In genomic region chr9:107749787-107750444, GRCh38 we compare ENCODE assay signal across 1 cellular context.
A peak's percentile ranks its signal among the peaks of the same experiment; 100 is the strongest.
TF ChIP-seq lines count a peak whose summit lies in the region.

No MANE protein-coding gene starts in this region.

TF ChIP-seq in K562, 482 proteins besides CTCF, POLR2A, EP300 and RAD21 (continued from another document and continues in another):
- TF ChIP-seq HIVEP1 (CRISPR knock-in tag; IDR thresholded peaks at IDR 0.05): 0 out of 2 replicates have a peak, but pooled peaks have one; percentile 3
- TF ChIP-seq ESRRB (CRISPR knock-in tag; IDR thresholded peaks at IDR 0.05; ENCODE audit: borderline replicate concordance): no peak
- TF ChIP-seq CHAMP1 (IDR thresholded peaks at IDR 0.05): no peak
- no peak for TF ChIP-seq PTTG1 (tag; IDR thresholded peaks at IDR 0.05; ENCODE audit: low read depth)
- TF ChIP-seq RFX5 (IDR thresholded peaks at IDR 0.05; ENCODE audit: low read depth, low read length): no peak
- TF ChIP-seq ZNF41 (CRISPR knock-in tag; conservative IDR thresholded peaks at IDR 0.05): no peak
- no peak for TF ChIP-seq ADNP (tag; IDR thresholded peaks at IDR 0.05)
- TF ChIP-seq CHD7 (IDR thresholded peaks at IDR 0.05; ENCODE audit: low read depth, low read length): no peak
- TF ChIP-seq L3MBTL2 (IDR thresholded peaks at IDR 0.05): peak; percentile 78
- peak; percentile 27; the same call in 1 of the 2 replicates for TF ChIP-seq ELF2 (CRISPR knock-in tag; IDR thresholded peaks at IDR 0.05)
- no peak for TF ChIP-seq SREBF1 (IDR thresholded peaks at IDR 0.05; ENCODE audit: borderline replicate concordance, low read depth, low read length)
- peak; percentile 48; the same call in 1 of the 2 replicates for TF ChIP-seq POLR2H (tag; IDR thresholded peaks at IDR 0.05; ENCODE audit: low read depth)
- no peak for TF ChIP-seq HEY1 (CRISPR knock-in tag; IDR thresholded peaks at IDR 0.05; ENCODE audit: borderline replicate concordance)
- peak; percentile 77 for TF ChIP-seq ZSCAN32 (CRISPR knock-in tag; IDR thresholded peaks at IDR 0.05)
- TF ChIP-seq, protein P1, sequence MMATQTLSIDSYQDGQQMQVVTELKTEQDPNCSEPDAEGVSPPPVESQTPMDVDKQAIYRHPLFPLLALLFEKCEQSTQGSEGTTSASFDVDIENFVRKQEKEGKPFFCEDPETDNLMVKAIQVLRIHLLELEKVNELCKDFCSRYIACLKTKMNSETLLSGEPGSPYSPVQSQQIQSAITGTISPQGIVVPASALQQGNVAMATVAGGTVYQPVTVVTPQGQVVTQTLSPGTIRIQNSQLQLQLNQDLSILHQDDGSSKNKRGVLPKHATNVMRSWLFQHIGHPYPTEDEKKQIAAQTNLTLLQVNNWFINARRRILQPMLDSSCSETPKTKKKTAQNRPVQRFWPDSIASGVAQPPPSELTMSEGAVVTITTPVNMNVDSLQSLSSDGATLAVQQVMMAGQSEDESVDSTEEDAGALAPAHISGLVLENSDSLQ (IDR thresholded peaks at IDR 0.05): no peak
- TF ChIP-seq BCL6 (CRISPR knock-in tag; IDR thresholded peaks at IDR 0.05): no peak
- no peak for TF ChIP-seq NR2C2 (CRISPR knock-in tag; IDR thresholded peaks at IDR 0.05)
- TF ChIP-seq NR2C2 (tag; IDR thresholded peaks at IDR 0.05): peak; percentile 54; the same call in 1 of the 2 replicates
- TF ChIP-seq ETV5 (CRISPR knock-in tag; IDR thresholded peaks at IDR 0.05; ENCODE audit: low read depth): peak; percentile 69
- TF ChIP-seq ZNF695 (CRISPR knock-in tag; IDR thresholded peaks at IDR 0.05): no peak
- no peak for TF ChIP-seq SIN3A (IDR thresholded peaks at IDR 0.05; ENCODE audit: borderline replicate concordance in 2 of 2, control insufficient read depth in 1 of 2, low read depth in 2 of 2, low read length in 2 of 2)
- no peak for TF ChIP-seq KAT2B (IDR thresholded peaks at IDR 0.05; ENCODE audit: low read depth, low read length)
- TF ChIP-seq, protein P2, sequence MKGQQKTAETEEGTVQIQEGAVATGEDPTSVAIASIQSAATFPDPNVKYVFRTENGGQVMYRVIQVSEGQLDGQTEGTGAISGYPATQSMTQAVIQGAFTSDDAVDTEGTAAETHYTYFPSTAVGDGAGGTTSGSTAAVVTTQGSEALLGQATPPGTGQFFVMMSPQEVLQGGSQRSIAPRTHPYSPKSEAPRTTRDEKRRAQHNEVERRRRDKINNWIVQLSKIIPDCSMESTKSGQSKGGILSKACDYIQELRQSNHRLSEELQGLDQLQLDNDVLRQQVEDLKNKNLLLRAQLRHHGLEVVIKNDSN (CRISPR knock-in tag; IDR thresholded peaks at IDR 0.05): peak; percentile 63
- TF ChIP-seq FOSL1 (tag; conservative IDR thresholded peaks at IDR 0.05): peak; percentile 5; the same call in 1 of the 2 replicates
- no peak for TF ChIP-seq ZNF133 (CRISPR knock-in tag; IDR thresholded peaks at IDR 0.05)
- TF ChIP-seq KDM5B (IDR thresholded peaks at IDR 0.05; ENCODE audit: insufficient replicate concordance, low read depth, low read length): no peak
- peak; percentile 97 for TF ChIP-seq ATF4 (CRISPR knock-in tag; IDR thresholded peaks at IDR 0.05)
- TF ChIP-seq XRCC3 (IDR thresholded peaks at IDR 0.05): no peak
- TF ChIP-seq, protein P3, sequence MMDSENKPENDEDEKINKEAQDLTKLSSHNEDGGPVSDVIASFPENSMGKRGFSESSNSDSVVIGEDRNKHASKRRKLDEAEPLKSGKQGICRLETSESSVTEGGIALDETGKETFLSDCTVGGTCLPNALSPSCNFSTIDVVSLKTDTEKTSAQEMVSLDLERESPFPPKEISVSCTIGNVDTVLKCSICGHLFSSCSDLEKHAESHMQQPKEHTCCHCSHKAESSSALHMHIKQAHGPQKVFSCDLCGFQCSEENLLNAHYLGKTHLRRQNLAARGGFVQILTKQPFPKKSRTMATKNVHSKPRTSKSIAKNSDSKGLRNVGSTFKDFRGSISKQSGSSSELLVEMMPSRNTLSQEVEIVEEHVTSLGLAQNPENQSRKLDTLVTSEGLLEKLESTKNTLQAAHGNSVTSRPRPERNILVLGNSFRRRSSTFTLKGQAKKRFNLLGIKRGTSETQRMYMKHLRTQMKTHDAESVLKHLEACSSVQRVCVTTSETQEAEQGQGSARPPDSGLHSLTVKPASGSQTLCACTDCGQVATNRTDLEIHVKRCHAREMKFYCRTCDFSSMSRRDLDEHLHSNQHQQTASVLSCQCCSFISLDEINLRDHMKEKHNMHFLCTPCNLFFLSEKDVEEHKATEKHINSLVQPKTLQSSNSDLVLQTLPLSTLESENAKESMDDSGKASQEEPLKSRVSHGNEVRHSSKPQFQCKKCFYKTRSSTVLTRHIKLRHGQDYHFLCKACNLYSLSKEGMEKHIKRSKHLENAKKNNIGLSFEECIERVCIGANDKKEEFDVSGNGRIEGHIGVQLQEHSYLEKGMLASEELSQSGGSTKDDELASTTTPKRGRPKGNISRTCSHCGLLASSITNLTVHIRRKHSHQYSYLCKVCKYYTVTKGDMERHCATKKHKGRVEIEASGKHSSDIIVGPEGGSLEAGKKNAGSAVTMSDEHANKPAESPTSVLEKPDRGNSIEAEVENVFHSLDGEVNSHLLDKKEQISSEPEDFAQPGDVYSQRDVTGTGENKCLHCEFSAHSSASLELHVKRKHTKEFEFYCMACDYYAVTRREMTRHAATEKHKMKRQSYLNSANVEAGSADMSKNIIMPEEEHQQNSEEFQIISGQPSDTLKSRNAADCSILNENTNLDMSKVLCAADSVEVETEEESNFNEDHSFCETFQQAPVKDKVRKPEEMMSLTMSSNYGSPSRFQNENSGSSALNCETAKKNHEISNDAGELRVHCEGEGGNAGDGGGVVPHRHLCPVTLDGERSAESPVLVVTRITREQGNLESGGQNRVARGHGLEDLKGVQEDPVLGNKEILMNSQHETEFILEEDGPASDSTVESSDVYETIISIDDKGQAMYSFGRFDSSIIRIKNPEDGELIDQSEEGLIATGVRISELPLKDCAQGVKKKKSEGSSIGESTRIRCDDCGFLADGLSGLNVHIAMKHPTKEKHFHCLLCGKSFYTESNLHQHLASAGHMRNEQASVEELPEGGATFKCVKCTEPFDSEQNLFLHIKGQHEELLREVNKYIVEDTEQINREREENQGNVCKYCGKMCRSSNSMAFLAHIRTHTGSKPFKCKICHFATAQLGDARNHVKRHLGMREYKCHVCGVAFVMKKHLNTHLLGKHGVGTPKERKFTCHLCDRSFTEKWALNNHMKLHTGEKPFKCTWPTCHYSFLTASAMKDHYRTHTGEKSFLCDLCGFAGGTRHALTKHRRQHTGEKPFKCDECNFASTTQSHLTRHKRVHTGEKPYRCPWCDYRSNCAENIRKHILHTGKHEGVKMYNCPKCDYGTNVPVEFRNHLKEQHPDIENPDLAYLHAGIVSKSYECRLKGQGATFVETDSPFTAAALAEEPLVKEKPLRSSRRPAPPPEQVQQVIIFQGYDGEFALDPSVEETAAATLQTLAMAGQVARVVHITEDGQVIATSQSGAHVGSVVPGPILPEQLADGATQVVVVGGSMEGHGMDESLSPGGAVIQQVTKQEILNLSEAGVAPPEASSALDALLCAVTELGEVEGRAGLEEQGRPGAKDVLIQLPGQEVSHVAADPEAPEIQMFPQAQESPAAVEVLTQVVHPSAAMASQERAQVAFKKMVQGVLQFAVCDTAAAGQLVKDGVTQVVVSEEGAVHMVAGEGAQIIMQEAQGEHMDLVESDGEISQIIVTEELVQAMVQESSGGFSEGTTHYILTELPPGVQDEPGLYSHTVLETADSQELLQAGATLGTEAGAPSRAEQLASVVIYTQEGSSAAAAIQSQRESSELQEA (IDR thresholded peaks at IDR 0.05; ENCODE audit: low read depth): no peak
